20 cellular contexts compared by ENCODE assay signal in genomic region chr7:68238204-68238805, GRCh38.
A peak's percentile ranks its signal among the peaks of the same experiment; 100 is the strongest.
DNase-seq lines count a peak whose midpoint lies in the region; ATAC-seq, FAIRE-seq and TF ChIP-seq lines count a peak whose summit lies in the region.
"Had no signal": no experiment of that assay in that cellular context is flagged by ENCODE, and none has a peak within 500 bp of the region (broad histone marks: within the 10 kb centered on the region; RNA-seq: fewer than 3 reads in every experiment).

No MANE protein-coding gene starts in this region.

- H3K9ac ChIP-seq in H1 (replicated peaks in 1 of 4; ENCODE audit: extremely low read depth in 1 of 4, low read depth in 3 of 4, low read length in 3 of 4), result no peak overlapping the region

- TF ChIP-seq EP300 in H1 (IDR thresholded peaks at IDR 0.05; ENCODE audit: borderline replicate concordance in 1 of 2, low read depth in 2 of 2, low read length in 2 of 2), result peak in 1 of 2 experiments; percentile 68; a peak in 1 of 3 replicates

- no peaks in the 10 kb centered on the region for H3K79me1 ChIP-seq in H1 (ENCODE audit: low read depth, low read length)

- H3K79me2 ChIP-seq in GM23338 (replicated peaks; ENCODE audit: insufficient read depth) (no peaks in the 10 kb centered on the region), H1 (ENCODE audit: control insufficient read depth in 1 of 2, insufficient read depth in 2 of 2, low read length in 2 of 2) (no peaks in the 10 kb centered on the region)

- no peak overlapping the region for H3K23ac ChIP-seq in H1 (ENCODE audit: insufficient read length)

- no peaks in the 10 kb centered on the region for H4K20me1 ChIP-seq in GM23338 (replicated peaks; ENCODE audit: insufficient read depth)
- H4K20me1 ChIP-seq in H1 (replicated peaks in 1 of 2; ENCODE audit: control insufficient read depth in 1 of 2, insufficient read depth in 2 of 2, low read length in 2 of 2), result no peaks in the 10 kb centered on the region

- no peak for TF ChIP-seq POLR2A in H1 (IDR thresholded peaks at IDR 0.05; ENCODE audit: control extremely low read depth in 1 of 2, low read depth in 2 of 2, low read length in 2 of 2)

- no peak overlapping the region for H3K14ac ChIP-seq in H1 (ENCODE audit: insufficient read length)

- H3K18ac ChIP-seq in H1 (ENCODE audit: extremely low read depth, low read length), result peak overlapping the region; percentile 79

- no peak overlapping the region for H3K27ac Mint-ChIP-seq in GM23338
- H3K27ac Mint-ChIP-seq: IgD-negative memory B cell had no signal

- no peak overlapping the region for H2AK5ac ChIP-seq in H1 (ENCODE audit: low read depth, low read length)

- H3K4me1 ChIP-seq in GM23338 (ENCODE audit: insufficient read depth) (no peaks in the 10 kb centered on the region), H1 (replicated peaks in 1 of 4; ENCODE audit: control insufficient read depth in 3 of 4, insufficient read depth in 4 of 4, low read length in 3 of 4) (peaks cover 0 to 8% (median 2%) of the 10 kb centered on the region in 4 experiments; a peak in 2 of 7 replicates)
- H3K4me1 ChIP-seq: A549, BE2C, SJSA1 had no signal

- H3K27me3 Mint-ChIP-seq in GM23338 (ENCODE audit: insufficient read depth, low read depth, poor library complexity), result peaks cover 2% of the 10 kb centered on the region
- H3K27me3 Mint-ChIP-seq: IgD-negative memory B cell had no signal

- peak overlapping the region; percentile 97 for H2BK120ac ChIP-seq in H1 (replicated peaks; ENCODE audit: low read depth, low read length)

- peaks cover 3 to 6% of the 10 kb centered on the region in 2 experiments; a peak in 3 of 4 replicates for H3K9me3 ChIP-seq in H1 (ENCODE audit: insufficient read depth in 2 of 2, low read depth in 1 of 2, low read length in 1 of 2)
- H3K9me3 ChIP-seq: BE2C had no signal

- 16% methylated on average over 4 of the region's 4 CpGs; no CpG with 5 or more reads in 1 of the 2 experiments for WGBS in H1 (ENCODE audit: extremely low coverage in 1 of 2, insufficient coverage in 1 of 2, insufficient read length in 1 of 2, insufficient replicate concordance in 2 of 2, low coverage in 1 of 2, low lambda C conversion rate in 2 of 2, missing lambda C conversion rate in 1 of 2), 2 experiments

- H3K4me2 ChIP-seq in GM23338 (no peak overlapping the region), H1 (ENCODE audit: insufficient read depth in 1 of 2, low read depth in 2 of 2, low read length in 2 of 2) (no peak overlapping the region; a peak in 1 of 4 replicates)
- H3K4me2 ChIP-seq: A549 had no signal

- CTCF ChIA-PET in H1 (lab: Charles Lee; ENCODE audit: partially characterized antibody), result no interaction called here

- no peaks in the 10 kb centered on the region for H3F3A ChIP-seq in GM23338 (replicated peaks; ENCODE audit: low read depth)

- peak overlapping the region; percentile 8; the same call in 1 of the 2 replicates for H2BK5ac ChIP-seq in H1 (ENCODE audit: low read depth, low read length)

- peak overlapping the region; percentile 44 for H4K91ac ChIP-seq in H1 (replicated peaks; ENCODE audit: insufficient read length, low read length)

- H3K27me3 ChIP-seq in GM23338 (ENCODE audit: insufficient read depth), result no peaks in the 10 kb centered on the region
- peaks cover 0 to 3% (median under 1%) of the 10 kb centered on the region in 4 experiments; a peak in 1 of 7 replicates for H3K27me3 ChIP-seq in H1 (replicated peaks in 1 of 4; ENCODE audit: control insufficient read depth in 3 of 4, extremely low read depth in 1 of 4, insufficient read depth in 3 of 4, low read length in 3 of 4)
- H3K27me3 ChIP-seq: BE2C, SJSA1 had no signal

- DNase-seq in GM23338 (ENCODE audit: low spot score) (peak; percentile 45), NCI-H226 (peak; percentile 20), H1 (ENCODE audit: low read depth in 1 of 2, low spot score in 2 of 2) (peak; percentile 46 to 61), iPS-NIHi7 (ENCODE audit: extremely low spot score) (peak; percentile 63), LoVo (ENCODE audit: low spot score) (no peak), posterior vena cava (ENCODE audit: low spot score) (no peak), AG08396 (ENCODE audit: low spot score) (no peak)
- DNase-seq: BE2C, EL, HCEC 1CT, NCI-H1417, NCI-H187, NCI-H510A, NCI-H82 had no signal

- no peaks in the 10 kb centered on the region for H3K36me3 ChIP-seq in GM23338 (ENCODE audit: insufficient read depth)
- no peaks in the 10 kb centered on the region for H3K36me3 ChIP-seq in H1 (ENCODE audit: control insufficient read depth in 2 of 4, insufficient read depth in 4 of 4, low read length in 3 of 4)
- H3K36me3 ChIP-seq: BE2C, SJSA1 had no signal

- TF ChIP-seq CTCF in GM23338 (conservative IDR thresholded peaks at IDR 0.05; ENCODE audit: low read depth in 2 of 2) (no peak), H1 (IDR thresholded peaks at IDR 0.05; ENCODE audit: control extremely low read depth in 1 of 3, insufficient read depth in 1 of 3, low read depth in 1 of 3, low read length in 3 of 3) (no peak)

- H3K23me2 ChIP-seq in H1 (ENCODE audit: low read depth, low read length), result peaks cover 5% of the 10 kb centered on the region; the same call in 1 of the 2 replicates

- H3K4ac ChIP-seq in H1 (replicated peaks; ENCODE audit: insufficient read length, low read depth, low read length), result peak overlapping the region; percentile 97

- H2BK12ac ChIP-seq in H1 (ENCODE audit: low read depth, low read length), result peak overlapping the region; percentile 2; the same call in 1 of the 2 replicates

- peaks cover 43% of the 10 kb centered on the region for H3K36me3 Mint-ChIP-seq in GM23338 (ENCODE audit: low read depth)
- H3K36me3 Mint-ChIP-seq: IgD-negative memory B cell had no signal

- FAIRE-seq in H1 (lab: Jason Lieb, UNC), result peak; percentile 93
- FAIRE-seq: A549, GM19239 had no signal

- H4K5ac ChIP-seq in H1 (ENCODE audit: insufficient read length, low read depth, low read length), result peak overlapping the region; percentile 4

- H3K4me3 Mint-ChIP-seq in GM23338, result no peak overlapping the region
- H3K4me3 Mint-ChIP-seq: IgD-negative memory B cell had no signal

- ATAC-seq in GM23338 (no peak), HG03045 (IDR thresholded peaks at IDR 0.05; ENCODE audit: unreplicated experiment) (no peak)
- ATAC-seq: A549, Right ventricle myocardium inferior had no signal

- H3K4me1 Mint-ChIP-seq in GM23338, result no peaks in the 10 kb centered on the region
- H3K4me1 Mint-ChIP-seq: IgD-negative memory B cell had no signal

- no peak overlapping the region for H4K8ac ChIP-seq in H1 (ENCODE audit: extremely low read depth, insufficient read depth, low read length)

- H3K9me3 Mint-ChIP-seq in GM23338, result peaks cover 91% of the 10 kb centered on the region

- H3K27ac ChIP-seq in GM23338 (ENCODE audit: low read depth), result peak overlapping the region; percentile 24; the same call in 1 of the 2 replicates
- no peak overlapping the region for H3K27ac ChIP-seq in H1 (ENCODE audit: low read depth, low read length)
- H3K27ac ChIP-seq: A549, SJSA1 had no signal

- TF ChIP-seq RAD21 in H1 (IDR thresholded peaks at IDR 0.05 in 1 of 2, conservative IDR thresholded peaks at IDR 0.05 in 1 of 2; ENCODE audit: low read depth in 2 of 2, low read length in 2 of 2), result no peak

- intact Hi-C loops in posterior vena cava (cut with DNase I), result no loop called here

- no peak overlapping the region for H3K56ac ChIP-seq in H1 (replicated peaks; ENCODE audit: insufficient read length, low read depth, low read length)

- H2BK15ac ChIP-seq in H1 (ENCODE audit: low read length), result no peak overlapping the region

- H3K4me3 ChIP-seq in GM23338, result no peak overlapping the region
- H3K4me3 ChIP-seq in H1 (ENCODE audit: extremely low read depth in 1 of 4, insufficient read depth in 2 of 4, low read depth in 3 of 4, low read length in 4 of 4), result no peak overlapping the region; a peak in 1 of 8 replicates
- H3K4me3 ChIP-seq: A549, SJSA1 had no signal

- H2BK20ac ChIP-seq in H1 (ENCODE audit: low read length), result no peak overlapping the region

- POLR2A ChIA-PET in H1 (lab: Charles Lee; ENCODE audit: partially characterized antibody), result no interaction called here

- no peaks in the 10 kb centered on the region for H3K9me2 ChIP-seq in GM23338 (ENCODE audit: insufficient read depth)

- no peak overlapping the region for H2AFZ ChIP-seq in GM23338
- H2AFZ ChIP-seq in H1 (ENCODE audit: low read length), result no peak overlapping the region

TF ChIP-seq in GM23338, 12 proteins besides CTCF, POLR2A, EP300 and RAD21 (continues in another document):
- TF ChIP-seq ETS1 (IDR thresholded peaks at IDR 0.05) (no peak), ZNF114 (CRISPR knock-in tag; IDR thresholded peaks at IDR 0.05) (no peak), CREB1 (CRISPR knock-in tag; IDR thresholded peaks at IDR 0.05; ENCODE audit: low read depth) (no peak)

TF ChIP-seq in H1, 55 proteins besides CTCF, POLR2A, EP300 and RAD21:
- TF ChIP-seq BRCA1 (IDR thresholded peaks at IDR 0.05; ENCODE audit: low read depth, low read length), result peak; percentile 27; the same call in 1 of the 2 replicates
- peak; percentile 85 for TF ChIP-seq NANOG (IDR thresholded peaks at IDR 0.05; ENCODE audit: insufficient read depth, low read depth, low read length, poor library complexity, severe bottlenecking)
- no peak for TF ChIP-seq ZNF274 (IDR thresholded peaks at IDR 0.05; ENCODE audit: borderline replicate concordance, extremely low read depth, low read length)
- TF ChIP-seq, protein P1, sequence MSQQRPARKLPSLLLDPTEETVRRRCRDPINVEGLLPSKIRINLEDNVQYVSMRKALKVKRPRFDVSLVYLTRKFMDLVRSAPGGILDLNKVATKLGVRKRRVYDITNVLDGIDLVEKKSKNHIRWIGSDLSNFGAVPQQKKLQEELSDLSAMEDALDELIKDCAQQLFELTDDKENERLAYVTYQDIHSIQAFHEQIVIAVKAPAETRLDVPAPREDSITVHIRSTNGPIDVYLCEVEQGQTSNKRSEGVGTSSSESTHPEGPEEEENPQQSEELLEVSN (IDR thresholded peaks at IDR 0.05), result no peak
- 0 out of 2 replicates have a peak, but pooled peaks have one; percentile 22 for TF ChIP-seq TCF12 (IDR thresholded peaks at IDR 0.05; ENCODE audit: low read depth, low read length)
- TF ChIP-seq SP1 (IDR thresholded peaks at IDR 0.05; ENCODE audit: low read depth, low read length), result 0 out of 2 replicates have a peak, but pooled peaks have one; percentile 57
- 0 out of 2 replicates have a peak, but pooled peaks have one; percentile 18 for TF ChIP-seq JUND (IDR thresholded peaks at IDR 0.05; ENCODE audit: low read length)

Comparison
In these comparisons a context has a peak if more than half of its experiments do, and no peak if none do; other contexts are left out.
1. DNase-seq: peak in GM23338 (single experiment), NCI-H226 (single experiment), H1 (2 of 2) and iPS-NIHi7 (single experiment); none in LoVo (single experiment), posterior vena cava (single experiment) and AG08396 (single experiment).